ENCODE assay signal across 11 cellular contexts in the genomic region with DNA sequence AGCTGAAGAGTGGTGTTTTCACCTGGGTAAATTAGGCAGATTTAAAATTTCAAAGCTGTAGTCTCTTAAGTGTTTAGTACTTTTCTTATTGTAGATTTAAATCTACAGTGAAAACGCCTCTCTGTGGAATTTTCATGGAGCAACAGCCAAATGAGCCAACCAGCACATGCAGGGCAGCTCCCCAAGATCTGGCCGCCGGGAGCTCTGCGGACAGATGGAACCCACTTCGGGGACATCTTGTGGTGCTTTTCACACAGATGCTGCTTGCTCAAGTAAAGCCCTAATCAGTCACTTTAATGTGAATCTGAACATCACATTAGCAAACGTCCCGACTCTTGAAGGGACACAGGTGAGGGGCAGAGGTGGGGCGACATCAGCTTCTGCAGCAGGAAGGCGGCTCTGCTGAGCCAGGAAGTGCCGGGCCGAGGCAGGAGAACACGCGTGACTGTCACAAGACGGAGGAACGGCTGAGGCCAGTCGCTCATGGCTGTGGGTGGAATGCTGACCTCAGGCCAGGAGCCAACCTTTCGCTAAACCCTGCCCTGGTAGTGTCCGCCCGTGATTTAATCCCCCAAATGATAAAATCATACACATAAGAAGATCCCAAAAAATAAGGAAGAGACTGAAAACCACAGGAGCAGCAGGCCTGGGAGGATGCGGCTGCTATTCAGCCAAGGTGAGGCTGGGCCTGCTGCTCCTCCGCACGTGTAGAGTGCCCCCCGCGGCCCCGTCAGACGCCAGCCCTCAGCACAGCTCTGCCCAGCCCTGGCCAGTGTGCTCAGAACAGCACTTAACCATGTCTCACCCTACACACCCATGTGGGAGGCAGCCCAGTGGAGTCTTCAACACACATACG.
DNase-seq lines count a peak whose midpoint lies in the region; ATAC-seq and TF ChIP-seq lines count a peak whose summit lies in the region.
"Had no signal": no experiment of that assay in that cellular context is flagged by ENCODE, and none has a peak within 500 bp of the region (broad histone marks: within the 10 kb centered on the region; RNA-seq: fewer than 3 reads in every experiment).

No MANE protein-coding gene starts in this region.

- no peak overlapping the region for H3K4me2 ChIP-seq in OCI-LY1 (ENCODE audit: low read length)
- H3K4me2 ChIP-seq: PC-9 had no signal

- H3K9ac ChIP-seq in OCI-LY1 (ENCODE audit: low read length) = no peak overlapping the region

- no peak for ATAC-seq in HG03571 (IDR thresholded peaks at IDR 0.05; ENCODE audit: unreplicated experiment)
- ATAC-seq: HCT116 had no signal

- no peak for TF ChIP-seq CTCF in OCI-LY1 (IDR thresholded peaks at IDR 0.05; ENCODE audit: low read length)
- TF ChIP-seq CTCF in neural crest cell (conservative IDR thresholded peaks at IDR 0.05) = no peak
- no peak for TF ChIP-seq CTCF in type B pancreatic cell (conservative IDR thresholded peaks at IDR 0.05)

- peaks cover 84% of the 10 kb centered on the region for H3K36me3 ChIP-seq in OCI-LY1 (ENCODE audit: insufficient read depth, low read length)

- peak overlapping the region; percentile 43 for H3K27ac ChIP-seq in OCI-LY1 (ENCODE audit: low read depth, low read length, poor library complexity, severe bottlenecking)
- H3K27ac ChIP-seq: PC-9, SK-N-MC had no signal

- H3K9me3 ChIP-seq in OCI-LY1 (ENCODE audit: low read length) = no peaks in the 10 kb centered on the region

- peaks cover 47% of the 10 kb centered on the region for H3K4me1 Mint-ChIP-seq in dendritic cell treated with granulocyte-macrophage colony-stimulating factor and Interleukin-4, amounts not matched to agents 40 ng/mL and 50 ng/mL, for 4 days (ENCODE audit: low read depth)
- H3K4me1 Mint-ChIP-seq in neural crest cell (peaks cover 7% of the 10 kb centered on the region), type B pancreatic cell (ENCODE audit: unreplicated experiment) (peaks cover 4% of the 10 kb centered on the region)

- peak overlapping the region; percentile 93 for H3K27ac Mint-ChIP-seq in dendritic cell treated with granulocyte-macrophage colony-stimulating factor and Interleukin-4, amounts not matched to agents 40 ng/mL and 50 ng/mL, for 4 days
- H3K27ac Mint-ChIP-seq in neural crest cell (ENCODE audit: unreplicated experiment) = peak overlapping the region; percentile 57
- H3K27ac Mint-ChIP-seq in type B pancreatic cell = no peak overlapping the region

- H4K20me1 ChIP-seq in OCI-LY1 (ENCODE audit: insufficient read depth, low read length) = no peaks in the 10 kb centered on the region

- H3K27me3 ChIP-seq in OCI-LY1 (ENCODE audit: insufficient read depth, low read length) = no peaks in the 10 kb centered on the region

- H3F3A ChIP-seq in OCI-LY1 (ENCODE audit: insufficient read depth, low read length) = no peaks in the 10 kb centered on the region

- no peak overlapping the region for H3K4me3 ChIP-seq in OCI-LY1 (ENCODE audit: low read depth, low read length, poor library complexity, severe bottlenecking)
- H3K4me3 ChIP-seq: PC-9, SK-N-MC had no signal

- no peak overlapping the region for H2AFZ ChIP-seq in OCI-LY1 (ENCODE audit: low read length)
- H2AFZ ChIP-seq: PC-9 had no signal

- H3K4me1 ChIP-seq in OCI-LY1 (ENCODE audit: insufficient read depth, low read length, severe bottlenecking) = peaks cover 32% of the 10 kb centered on the region

- no peak for DNase-seq in neural crest cell (ENCODE audit: low read depth, low spot score)
- peak; percentile 43 for DNase-seq in type B pancreatic cell (ENCODE audit: extremely low spot score, unreplicated experiment)
- DNase-seq in SW 1271 (lab: John Stamatoyannopoulos, UW) = no peak
- no peak for DNase-seq in RKO (ENCODE audit: low spot score)
- DNase-seq: CD8-positive, alpha-beta memory T cell; PC-9 had no signal

- no peaks in the 10 kb centered on the region for H3K36me3 Mint-ChIP-seq in dendritic cell treated with granulocyte-macrophage colony-stimulating factor and Interleukin-4, amounts not matched to agents 40 ng/mL and 50 ng/mL, for 4 days (ENCODE audit: low read depth)
- H3K36me3 Mint-ChIP-seq in neural crest cell (ENCODE audit: low read depth) (peaks cover 3% of the 10 kb centered on the region), type B pancreatic cell (peaks cover 5% of the 10 kb centered on the region)

- intact Hi-C loops in dendritic cell treated with granulocyte-macrophage colony-stimulating factor and Interleukin-4, amounts not matched to agents 40 ng/mL and 50 ng/mL, for 4 days (cut with micrococcal nuclease) = no loop called here

- no peaks in the 10 kb centered on the region for H3K79me2 ChIP-seq in OCI-LY1 (ENCODE audit: insufficient read depth, low read length)

- H3K27me3 Mint-ChIP-seq in dendritic cell treated with granulocyte-macrophage colony-stimulating factor and Interleukin-4, amounts not matched to agents 40 ng/mL and 50 ng/mL, for 4 days = peaks cover 6% of the 10 kb centered on the region
- no peaks in the 10 kb centered on the region for H3K27me3 Mint-ChIP-seq in neural crest cell (ENCODE audit: low read depth)
- no peaks in the 10 kb centered on the region for H3K27me3 Mint-ChIP-seq in type B pancreatic cell

- H3K4me3 Mint-ChIP-seq in dendritic cell treated with granulocyte-macrophage colony-stimulating factor and Interleukin-4, amounts not matched to agents 40 ng/mL and 50 ng/mL, for 4 days = no peak overlapping the region
- H3K4me3 Mint-ChIP-seq in neural crest cell (no peak overlapping the region), type B pancreatic cell (no peak overlapping the region)
- H3K4me3 Mint-ChIP-seq: CD8-positive, alpha-beta memory T cell had no signal

- H3K9me3 Mint-ChIP-seq in dendritic cell treated with granulocyte-macrophage colony-stimulating factor and Interleukin-4, amounts not matched to agents 40 ng/mL and 50 ng/mL, for 4 days = peaks cover 6% of the 10 kb centered on the region
- peaks cover 2% of the 10 kb centered on the region for H3K9me3 Mint-ChIP-seq in neural crest cell
- H3K9me3 Mint-ChIP-seq in type B pancreatic cell = no peaks in the 10 kb centered on the region
- H3K9me3 Mint-ChIP-seq: CD8-positive, alpha-beta memory T cell had no signal

- H3K9me2 ChIP-seq in OCI-LY1 (ENCODE audit: low read depth, low read length) = no peaks in the 10 kb centered on the region
